Comparison of ENCODE assay signal across 8 cellular contexts in the genomic region with DNA sequence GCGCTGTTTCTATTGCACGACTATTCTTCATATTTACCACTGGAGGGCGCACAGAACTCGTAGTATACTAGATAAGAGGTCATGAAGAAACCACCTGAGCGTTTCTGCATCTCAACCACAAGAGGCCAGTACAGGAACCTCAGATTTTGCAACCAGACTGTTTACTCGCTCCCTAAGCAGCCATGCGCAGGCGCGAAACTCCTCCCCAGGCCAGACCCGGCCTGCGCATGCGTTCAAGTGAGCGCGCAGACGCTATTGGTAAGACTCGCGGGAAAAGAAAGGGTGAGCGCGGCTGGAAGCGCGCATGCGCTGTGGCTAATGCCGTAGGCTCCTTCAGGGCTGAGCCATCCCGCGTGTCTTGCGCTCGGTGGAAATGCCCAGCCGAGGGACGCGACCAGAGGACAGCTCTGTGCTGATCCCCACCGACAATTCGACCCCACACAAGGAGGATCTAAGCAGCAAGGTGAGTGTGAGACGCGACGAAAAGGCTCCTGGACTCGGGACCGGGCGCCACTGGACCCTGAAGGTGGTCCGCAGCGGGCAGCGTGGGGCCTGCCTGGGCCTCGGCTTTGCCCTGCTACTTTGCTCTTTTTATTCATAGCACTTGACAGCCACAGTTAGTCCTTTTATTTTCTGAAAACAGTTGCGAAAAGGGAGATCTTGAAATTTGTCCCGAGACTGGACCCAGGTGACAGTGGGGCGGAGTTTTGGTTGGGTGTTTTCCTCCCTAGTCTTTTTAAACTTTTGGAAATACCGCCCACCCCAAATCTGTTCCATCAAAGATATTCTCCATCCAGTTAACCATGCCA. TPM values are rescaled to one million over a fixed set of nuclear protein-coding genes. Genes with fewer than 3 reads are reported as not detected.
DNase-seq lines count a peak whose midpoint lies in the region; ATAC-seq and TF ChIP-seq lines count a peak whose summit lies in the region.

A gene (plus strand): TSS at position 312 of the 809 bp plus-strand sequence. CDS start 4,674 bp downstream, outside the sequence.

- POLR2A ChIA-PET in BJ (lab: Charles Lee): no interaction called here

- peak; percentile 92 for TF ChIP-seq CTCF in BJ (IDR thresholded peaks at IDR 0.05; ENCODE audit: insufficient read depth, low read depth, low read length)

- DNase-seq in BJ (ENCODE audit: low read depth) (peak; percentile 99), NCI-H510A (lab: John Stamatoyannopoulos, UW) (peak; percentile 94), kidney glomerular epithelial cell (lab: John Stamatoyannopoulos, UW) (peak; percentile 99)
- DNase-seq in activated CD4-positive, alpha-beta T cell treated with anti-CD3 and anti-CD28 coated beads for 24 hours (ENCODE audit: low read depth in 2 of 2): peak; percentile 97
- peak; percentile 97 to 98 for DNase-seq in stimulated activated CD4-positive, alpha-beta T cell treated with anti-CD3 and anti-CD28 coated beads, Interleukin-1b, Interleukin-23, amount 100 ng/mL, for 1 hour (ENCODE audit: low read depth in 2 of 2)

- H3K36me3 ChIP-seq in BJ (ENCODE audit: control insufficient read depth, insufficient read depth, low read length): peaks cover 2% of the 10 kb centered on the region

- peak within 1 kb of the TSS; percentile 86 for H3K4me3 ChIP-seq in BJ (ENCODE audit: low read depth, low read length)

- TF ChIP-seq POLR2A in GM19193 (IDR thresholded peaks at IDR 0.05; ENCODE audit: extremely low read depth, insufficient read depth, insufficient read length): peak; percentile 96

- CTCF ChIA-PET in BJ (lab: Yijun Ruan, JAX): interaction anchor here (0.6 to 7.7 kb wide), 25 partner anchors 8 to 679 kb away, joined by 3 to 76 read pairs (median 4); a partner anchor contains a TSS

- H3K27me3 ChIP-seq in BJ (ENCODE audit: control insufficient read depth, insufficient read depth, low read length): no peaks in the 10 kb centered on the region

- ATAC-seq in HG03439 (IDR thresholded peaks at IDR 0.05; ENCODE audit: unreplicated experiment): peak; percentile 99

- peak within 1 kb of the TSS; percentile 90 for H3K27ac ChIP-seq in cingulate gyrus (ENCODE audit: low read depth, low read length)

RNA-seq across cellular contexts. Expression of the gene that starts here (rescaled TPM):
- 24.1 and 49.6 TPM in 2 replicates for polyA plus RNA-seq in BJ (2011; rRNA removed)
- polyA minus RNA-seq in BJ (2011; rRNA and poly(A)+ RNA removed): 8.4 and 9.9 TPM in 2 replicates

Comparison
In these comparisons a context has a peak if more than half of its experiments do, and no peak if none do; other contexts are left out.
1. Peak in every context shown above with its lines: DNase-seq, ATAC-seq, H3K4me3 ChIP-seq and H3K27ac ChIP-seq.